ENCODE assay signal across 9 cellular contexts in genomic region chr14:69877492-69877891, GRCh38. TPM values are rescaled to one million over a fixed set of nuclear protein-coding genes. Genes with fewer than 3 reads are reported as not detected.
A peak's percentile ranks its signal among the peaks of the same experiment; 100 is the strongest.
DNase-seq lines count a peak whose midpoint lies in the region; ATAC-seq, FAIRE-seq and TF ChIP-seq lines count a peak whose summit lies in the region.
"Had no signal": no experiment of that assay in that cellular context is flagged by ENCODE, and none has a peak within 500 bp of the region (broad histone marks: within the 10 kb centered on the region; RNA-seq: fewer than 3 reads in every experiment).

No MANE protein-coding gene starts in this region.

- H3K4me3 Mint-ChIP-seq in MCF 10A (ENCODE audit: unreplicated experiment) = no peak overlapping the region

- H4K20me1 ChIP-seq in PC-3 (ENCODE audit: low read length) = no peaks in the 10 kb centered on the region

- peak overlapping the region in 1 of 2 donors; percentile 38 for H3K27ac ChIP-seq in breast epithelium
- H3K27ac ChIP-seq in PC-3 (ENCODE audit: low read length) = no peak overlapping the region
- peak overlapping the region; percentile 69 to 84 for H3K27ac ChIP-seq in tibial artery
- H3K27ac ChIP-seq: SJSA1 had no signal

- H3K9ac ChIP-seq in PC-3 (ENCODE audit: low read length) = no peak overlapping the region

- H3F3A ChIP-seq in PC-3 (ENCODE audit: low read length, unreplicated experiment) = no peaks in the 10 kb centered on the region

- H3K36me3 Mint-ChIP-seq in MCF 10A (ENCODE audit: insufficient read depth, unreplicated experiment) = no peaks in the 10 kb centered on the region

- H3K4me1 Mint-ChIP-seq in MCF 10A (ENCODE audit: insufficient read depth, unreplicated experiment) = peaks cover 31% of the 10 kb centered on the region

- H3K4me1 ChIP-seq in breast epithelium (no peaks in the 10 kb centered on the region), PC-3 (ENCODE audit: insufficient read depth, low read length) (no peaks in the 10 kb centered on the region), tibial artery (peaks cover 0 to 78% (median 31%) of the 10 kb centered on the region in 4 donors)
- H3K4me1 ChIP-seq: SJSA1 had no signal

- no peaks in the 10 kb centered on the region for H3K79me2 ChIP-seq in PC-3 (ENCODE audit: low read length)

- TF ChIP-seq CTCF in MCF 10A (IDR thresholded peaks at IDR 0.05; ENCODE audit: unreplicated experiment) = peak; percentile 59
- TF ChIP-seq CTCF in breast epithelium (IDR thresholded peaks at IDR 0.05) = no peak
- peak; percentile 62 for TF ChIP-seq CTCF in PC-3 (conservative IDR thresholded peaks at IDR 0.05; ENCODE audit: low read depth, low read length)
- TF ChIP-seq CTCF in fibroblast of villous mesenchyme (IDR thresholded peaks at IDR 0.05; ENCODE audit: insufficient read depth, low read depth, low read length) = peak; percentile 40
- peak; percentile 24 to 27 for TF ChIP-seq CTCF in tibial artery (IDR thresholded peaks at IDR 0.05)

- H3K9me2 ChIP-seq in PC-3 (replicated peaks; ENCODE audit: low read length) = no peaks in the 10 kb centered on the region

- H3K9me3 ChIP-seq in breast epithelium = no peaks in the 10 kb centered on the region
- no peaks in the 10 kb centered on the region for H3K9me3 ChIP-seq in PC-3 (ENCODE audit: low read length)
- H3K9me3 ChIP-seq in tibial artery = no peaks in the 10 kb centered on the region
- H3K9me3 ChIP-seq: SJSA1 had no signal

- H3K27me3 ChIP-seq in breast epithelium = peaks cover 0 to 15% of the 10 kb centered on the region in 2 donors
- H3K27me3 ChIP-seq in PC-3 (ENCODE audit: low read length) = peaks cover 80% of the 10 kb centered on the region
- no peaks in the 10 kb centered on the region for H3K27me3 ChIP-seq in tibial artery

- CTCF ChIA-PET in MCF 10A (lab: Yijun Ruan, JAX) = interaction anchor here (0.5 to 3.6 kb wide), 18 partner anchors 8 to 467 kb away, joined by 3 to 36 read pairs (median 4); no protein-coding TSS in a partner anchor
- CTCF ChIA-PET in PC-3 (lab: Charles Lee) = interaction anchor here (0.9 kb wide), 1 partner anchor 151 kb away, joined by 3 read pairs; no protein-coding TSS in a partner anchor

- no peaks in the 10 kb centered on the region for H3K36me3 ChIP-seq in breast epithelium
- no peaks in the 10 kb centered on the region for H3K36me3 ChIP-seq in PC-3 (ENCODE audit: low read depth, low read length)
- H3K36me3 ChIP-seq in tibial artery = no peaks in the 10 kb centered on the region
- H3K36me3 ChIP-seq: SJSA1 had no signal

- H3K9me3 Mint-ChIP-seq in MCF 10A (ENCODE audit: unreplicated experiment) = no peaks in the 10 kb centered on the region

- H3K4me2 ChIP-seq in PC-3 (ENCODE audit: low read length) = no peak overlapping the region

- no peak overlapping the region for H3K27ac Mint-ChIP-seq in MCF 10A (ENCODE audit: low read depth, unreplicated experiment)

- POLR2A ChIA-PET in MCF 10A (lab: Yijun Ruan, JAX) (interaction anchor here (0.6 to 1.6 kb wide), 4 partner anchors 10 to 142 kb away, joined by 3 to 4 read pairs (median 3); no protein-coding TSS in a partner anchor), PC-3 (lab: Charles Lee; ENCODE audit: unreplicated experiment) (no interaction called here)

- FAIRE-seq in RCC 7860 (lab: Jason Lieb, UNC) = no peak

- intact Hi-C loops in MCF 10A (cut with micrococcal nuclease) = loop anchor here (1.0 kb wide), 4 partner anchors 59 to 197 kb away; no protein-coding TSS in a partner anchor
- intact Hi-C loops in breast epithelium (cut with DNase I; ENCODE audit: low total_unique reads) = no loop called here
- intact Hi-C loops in PC-3 (cut with micrococcal nuclease) = no loop called here
- intact Hi-C loops in tibial artery (cut with DNase I; ENCODE audit: low total_unique reads) = no loop called here

- no peak overlapping the region for H2AFZ ChIP-seq in PC-3 (ENCODE audit: low read length)

- DNase-seq in MCF 10A (ENCODE audit: unreplicated experiment) (peak; percentile 62), breast epithelium (ENCODE audit: low spot score in 2 of 2) (no peak), PC-3 (no peak), fibroblast of villous mesenchyme (ENCODE audit: low read depth) (peak; percentile 9), tibial artery (no peak), OCI-M2 (lab: John Stamatoyannopoulos, UW; ENCODE audit: unreplicated experiment) (no peak), RCC 7860 (ENCODE audit: low spot score) (no peak)

- ATAC-seq in PC-3 = no peak
- ATAC-seq in HG03139 (IDR thresholded peaks at IDR 0.05; ENCODE audit: unreplicated experiment) = no peak

- no peaks in the 10 kb centered on the region for H3K27me3 Mint-ChIP-seq in MCF 10A (ENCODE audit: insufficient read depth, unreplicated experiment)

- TF ChIP-seq POLR2A in breast epithelium (IDR thresholded peaks at IDR 0.05) = no peak

- H3K4me3 ChIP-seq in breast epithelium (no peak overlapping the region), PC-3 (ENCODE audit: low read length) (no peak overlapping the region), fibroblast of villous mesenchyme (ENCODE audit: low read depth, low read length) (no peak overlapping the region), tibial artery (no peak overlapping the region)
- H3K4me3 ChIP-seq: SJSA1 had no signal

- BruUV-seq in MCF 10A (replicated peaks; lab: Mats Ljungman, UMichigan) (no TSS peak), PC-3 (replicated peaks; lab: Mats Ljungman, UMichigan) (no TSS peak)

RNA-seq across cellular contexts. Expression of gene SMOC1, which starts 1.7 kb away (rescaled TPM):
- 22.9 and 23.6 TPM in 2 replicates for total RNA-seq in MCF 10A (2022)
- 10 to 100 TPM in 1 of 3 donors, 1 to 10 TPM in 2; 2.9 to 32.6 (median 5.7) TPM for total RNA-seq in breast epithelium
- total RNA-seq in PC-3 (2014; rRNA removed) = not detected in 2 replicates
- total RNA-seq in fibroblast of villous mesenchyme = not detected in 2 replicates
- total RNA-seq: SJSA1 had no signal

Comparison
In these comparisons a context has a peak if more than half of its experiments do, and no peak if none do; other contexts are left out.
1. DNase-seq: peak in MCF 10A (single experiment) and fibroblast of villous mesenchyme (single experiment); none in breast epithelium (0 of 2), PC-3 (single experiment), tibial artery (0 of 2), OCI-M2 (single experiment) and RCC 7860 (single experiment).
2. CTCF ChIP-seq: peak in MCF 10A (single experiment), PC-3 (single experiment), fibroblast of villous mesenchyme (single experiment) and tibial artery (2 of 2); none in breast epithelium (0 of 3).